1 cellular context compared by ENCODE assay signal in the genomic region with DNA sequence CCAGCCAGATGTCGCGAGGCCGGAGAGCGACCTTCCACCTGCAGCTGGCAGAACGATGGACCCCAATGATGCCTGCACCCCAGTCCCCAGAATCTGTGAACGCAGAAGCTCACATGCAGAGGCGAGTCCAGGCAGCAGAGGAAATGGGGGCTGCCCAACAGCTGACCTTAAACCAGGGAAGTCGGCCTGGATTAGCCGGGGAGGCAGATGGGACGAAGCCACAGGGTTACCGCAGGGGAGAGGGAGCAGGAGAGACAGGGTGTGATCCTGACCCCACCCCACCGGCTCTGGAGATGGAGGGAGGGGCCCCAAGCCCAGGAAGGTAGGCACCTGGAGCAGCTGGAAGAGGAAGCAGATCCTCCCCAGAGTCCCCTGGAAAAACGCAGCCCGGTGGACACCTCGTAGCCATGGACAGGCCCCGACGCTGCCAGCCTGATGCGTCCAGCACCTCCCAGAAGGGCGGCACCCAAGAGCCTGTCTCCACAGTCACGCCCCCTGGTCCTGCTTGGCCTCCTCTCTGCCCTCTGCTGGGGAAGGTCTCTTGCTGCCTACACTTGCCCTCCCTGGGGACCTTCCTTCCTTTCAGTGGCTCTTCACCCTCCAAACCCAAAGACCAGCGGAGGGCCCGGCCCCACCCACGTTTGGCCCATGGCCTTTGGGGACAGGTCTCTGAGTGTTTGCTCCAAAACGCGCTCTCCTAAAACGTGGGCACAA.
TF ChIP-seq lines count a peak whose summit lies in the region.

No MANE protein-coding gene starts in this region.

TF ChIP-seq in A549, 52 proteins besides CTCF, POLR2A, EP300 and RAD21 (continued from another document):
- TF ChIP-seq, protein P1, sequence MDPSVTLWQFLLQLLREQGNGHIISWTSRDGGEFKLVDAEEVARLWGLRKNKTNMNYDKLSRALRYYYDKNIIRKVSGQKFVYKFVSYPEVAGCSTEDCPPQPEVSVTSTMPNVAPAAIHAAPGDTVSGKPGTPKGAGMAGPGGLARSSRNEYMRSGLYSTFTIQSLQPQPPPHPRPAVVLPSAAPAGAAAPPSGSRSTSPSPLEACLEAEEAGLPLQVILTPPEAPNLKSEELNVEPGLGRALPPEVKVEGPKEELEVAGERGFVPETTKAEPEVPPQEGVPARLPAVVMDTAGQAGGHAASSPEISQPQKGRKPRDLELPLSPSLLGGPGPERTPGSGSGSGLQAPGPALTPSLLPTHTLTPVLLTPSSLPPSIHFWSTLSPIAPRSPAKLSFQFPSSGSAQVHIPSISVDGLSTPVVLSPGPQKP (IDR thresholded peaks at IDR 0.05; ENCODE audit: low read depth, low read length) = no peak
